Comparison of ENCODE assay signal across 14 cellular contexts in genomic region chr12:49518914-49519573, GRCh38. TPM values are rescaled to one million over a fixed set of nuclear protein-coding genes. Genes with fewer than 3 reads are reported as not detected.
A peak's percentile ranks its signal among the peaks of the same experiment; 100 is the strongest.
DNase-seq lines count a peak whose midpoint lies in the region; ATAC-seq and TF ChIP-seq lines count a peak whose summit lies in the region.
"Had no signal": no experiment of that assay in that cellular context is flagged by ENCODE, and none has a peak within 500 bp of the region (broad histone marks: within the 10 kb centered on the region; RNA-seq: fewer than 3 reads in every experiment).

No MANE protein-coding gene starts in this region.

- H3K4me1 Mint-ChIP-seq in stimulated activated naive CD8-positive, alpha-beta T cell treated with anti-CD3 and anti-CD28 coated beads, Interleukin-15, amount 100 ng/mL, for 72 hours: peaks cover 10% of the 10 kb centered on the region
- peaks cover 19% of the 10 kb centered on the region for H3K4me1 Mint-ChIP-seq in activated naive CD8-positive, alpha-beta T cell treated with anti-CD3 and anti-CD28 coated beads, Interleukin-2, amount 50 U/mL, for 24 hours

- intact Hi-C loops in left colon (cut with DNase I, micrococcal nuclease): loop anchor here in 1 of 2 donors (5.0 to 10.0 kb wide), 2 partner anchors 157 to 174 kb away; partner anchors contain the start of gene DNAJC22
- intact Hi-C loops in heart right ventricle (cut with DNase I): no loop called here
- intact Hi-C loops in thyroid gland (cut with DNase I): no loop called here

- no peak overlapping the region for H3K27ac Mint-ChIP-seq in stimulated activated naive CD8-positive, alpha-beta T cell treated with anti-CD3 and anti-CD28 coated beads, Interleukin-15, amount 100 ng/mL, for 72 hours
- H3K27ac Mint-ChIP-seq in activated naive CD8-positive, alpha-beta T cell treated with anti-CD3 and anti-CD28 coated beads, Interleukin-2, amount 50 U/mL, for 24 hours: no peak overlapping the region
- H3K27ac Mint-ChIP-seq: mesothelial cell of epicardium had no signal

- TF ChIP-seq CTCF in foreskin fibroblast (IDR thresholded peaks at IDR 0.05; ENCODE audit: low read depth, low read length) (no peak), heart right ventricle (IDR thresholded peaks at IDR 0.05) (no peak), thyroid gland (IDR thresholded peaks at IDR 0.05) (no peak)

- no peaks in the 10 kb centered on the region for H3K27me3 ChIP-seq in heart right ventricle
- no peaks in the 10 kb centered on the region for H3K27me3 ChIP-seq in thyroid gland

- peak; percentile 73 for ATAC-seq in stimulated activated naive CD8-positive, alpha-beta T cell treated with anti-CD3 and anti-CD28 coated beads, Interleukin-15, Interleukin-2, amounts not matched to agents 100 U/mL and 50 U/mL, for 24 hours
- no peak for ATAC-seq in stimulated activated naive CD8-positive, alpha-beta T cell treated with anti-CD3 and anti-CD28 coated beads, Interleukin-15, amount 100 ng/mL, for 72 hours
- peak; percentile 86 for ATAC-seq in activated naive CD8-positive, alpha-beta T cell treated with anti-CD3 and anti-CD28 coated beads, Interleukin-2, amount 50 U/mL, for 24 hours
- ATAC-seq in left colon (no peak), heart right ventricle (no peak)

- no peak for TF ChIP-seq POLR2A in thyroid gland (IDR thresholded peaks at IDR 0.05)

- H3K36me3 ChIP-seq in heart right ventricle (peaks cover 0 to 64% (median 0%) of the 10 kb centered on the region in 9 donors), thyroid gland (no peaks in the 10 kb centered on the region)

- DNase-seq in stimulated activated naive CD8-positive, alpha-beta T cell treated with anti-CD3 and anti-CD28 coated beads, Interleukin-15, Interleukin-2, amounts not matched to agents 100 U/mL and 50 U/mL, for 24 hours: no peak
- DNase-seq in stimulated activated naive CD8-positive, alpha-beta T cell treated with anti-CD3 and anti-CD28 coated beads, Interleukin-15, amount 100 ng/mL, for 72 hours: no peak
- no peak for DNase-seq in activated naive CD8-positive, alpha-beta T cell treated with anti-CD3 and anti-CD28 coated beads, Interleukin-2, amount 50 U/mL, for 24 hours
- peak; percentile 46 to 71 for DNase-seq in foreskin fibroblast
- no peak for DNase-seq in SKM-1 treated with dmso at 0.1 percent for 144 hours (lab: John Stamatoyannopoulos, UW; ENCODE audit: unreplicated experiment)
- DNase-seq in left colon: no peak
- no peak for DNase-seq in heart right ventricle
- DNase-seq in thyroid gland: no peak
- DNase-seq: AML-193, cortex of kidney, NCI-H1048, nucleus accumbens had no signal

- no peaks in the 10 kb centered on the region for H3K27me3 Mint-ChIP-seq in stimulated activated naive CD8-positive, alpha-beta T cell treated with anti-CD3 and anti-CD28 coated beads, Interleukin-15, amount 100 ng/mL, for 72 hours
- no peaks in the 10 kb centered on the region for H3K27me3 Mint-ChIP-seq in activated naive CD8-positive, alpha-beta T cell treated with anti-CD3 and anti-CD28 coated beads, Interleukin-2, amount 50 U/mL, for 24 hours

- no peaks in the 10 kb centered on the region for H3K9me3 Mint-ChIP-seq in stimulated activated naive CD8-positive, alpha-beta T cell treated with anti-CD3 and anti-CD28 coated beads, Interleukin-15, amount 100 ng/mL, for 72 hours
- no peaks in the 10 kb centered on the region for H3K9me3 Mint-ChIP-seq in activated naive CD8-positive, alpha-beta T cell treated with anti-CD3 and anti-CD28 coated beads, Interleukin-2, amount 50 U/mL, for 24 hours
- H3K9me3 Mint-ChIP-seq: mesothelial cell of epicardium had no signal

- H3K4me3 ChIP-seq in foreskin fibroblast (ENCODE audit: low read depth in 1 of 2, low read length in 2 of 2) (no peak overlapping the region), heart right ventricle (no peak overlapping the region), thyroid gland (replicated peaks in 1 of 3) (no peak overlapping the region)
- H3K4me3 ChIP-seq: thoracic aorta had no signal

- H3K36me3 Mint-ChIP-seq in activated naive CD8-positive, alpha-beta T cell treated with anti-CD3 and anti-CD28 coated beads, Interleukin-2, amount 50 U/mL, for 24 hours (ENCODE audit: low read depth): peaks cover 3% of the 10 kb centered on the region

- no peak overlapping the region for H3K4me3 Mint-ChIP-seq in stimulated activated naive CD8-positive, alpha-beta T cell treated with anti-CD3 and anti-CD28 coated beads, Interleukin-15, amount 100 ng/mL, for 72 hours
- peak overlapping the region; percentile 38 for H3K4me3 Mint-ChIP-seq in activated naive CD8-positive, alpha-beta T cell treated with anti-CD3 and anti-CD28 coated beads, Interleukin-2, amount 50 U/mL, for 24 hours
- H3K4me3 Mint-ChIP-seq: mesothelial cell of epicardium had no signal

- 87 to 88% methylated on average over 2 of the region's 2 CpGs for WGBS in heart right ventricle, 2 donors
- WGBS in thyroid gland, 2 donors: 83 to 87% methylated on average over 2 of the region's 2 CpGs

- H3K4me1 ChIP-seq in heart right ventricle: peaks cover 0 to under 1% (median 0%) of the 10 kb centered on the region in 9 donors
- peaks cover 12 to 23% of the 10 kb centered on the region in 2 donors for H3K4me1 ChIP-seq in thyroid gland

- H3K9me3 ChIP-seq in heart right ventricle: no peaks in the 10 kb centered on the region
- no peaks in the 10 kb centered on the region for H3K9me3 ChIP-seq in thyroid gland
- H3K9me3 ChIP-seq: thoracic aorta had no signal

- no peak overlapping the region for H3K27ac ChIP-seq in heart right ventricle
- no peak overlapping the region for H3K27ac ChIP-seq in thyroid gland
- H3K27ac ChIP-seq: thoracic aorta had no signal

RNA-seq across cellular contexts. Expression of gene KCNH3, which starts 19.8 kb away (rescaled TPM):
- total RNA-seq in left colon (under 1 TPM in 1 of 2 donors, not detected in 1; 0.14 TPM), heart right ventricle (1 to 10 TPM in 1 of 10 donors, under 1 TPM in 9; 0.16 to 1.2 (median 0.26) TPM), thyroid gland (1 to 10 TPM in 2 of 4 donors, under 1 TPM in 1, not detected in 1; 0.94 to 2.2 (median 2.1) TPM)
- 1 to 10 TPM in 1 of 2 donors, under 1 TPM in 1; 0.17 to 2.0 TPM for polyA plus RNA-seq in heart right ventricle

RNA-seq across cellular contexts. Expression of gene MCRS1, which starts 48.9 kb away (rescaled TPM):
- 10 to 100 TPM; 62.3 to 66.1 TPM for total RNA-seq in left colon
- total RNA-seq in heart right ventricle: 100 to 1,000 TPM in 1 of 10 donors, 10 to 100 TPM in 9; 72.6 to 118 (median 82.2) TPM
- polyA plus RNA-seq in heart right ventricle: 10 to 100 TPM; 73.3 to 94.7 TPM
- 100 to 1,000 TPM in 1 of 4 donors, 10 to 100 TPM in 3; 56.7 to 111 (median 69.2) TPM for total RNA-seq in thyroid gland

Comparison
In these comparisons a context has a peak if more than half of its experiments do, and no peak if none do; other contexts are left out.
1. ATAC-seq: peak in stimulated activated naive CD8-positive, alpha-beta T cell treated with anti-CD3 and anti-CD28 coated beads, Interleukin-15, Interleukin-2, amounts not matched to agents 100 U/mL and 50 U/mL, for 24 hours (single experiment) and activated naive CD8-positive, alpha-beta T cell treated with anti-CD3 and anti-CD28 coated beads, Interleukin-2, amount 50 U/mL, for 24 hours (single experiment); none in stimulated activated naive CD8-positive, alpha-beta T cell treated with anti-CD3 and anti-CD28 coated beads, Interleukin-15, amount 100 ng/mL, for 72 hours (single experiment), left colon (single experiment) and heart right ventricle (0 of 8).
2. DNase-seq: peak in foreskin fibroblast (2 of 2); none in stimulated activated naive CD8-positive, alpha-beta T cell treated with anti-CD3 and anti-CD28 coated beads, Interleukin-15, Interleukin-2, amounts not matched to agents 100 U/mL and 50 U/mL, for 24 hours (single experiment), stimulated activated naive CD8-positive, alpha-beta T cell treated with anti-CD3 and anti-CD28 coated beads, Interleukin-15, amount 100 ng/mL, for 72 hours (0 of 2), activated naive CD8-positive, alpha-beta T cell treated with anti-CD3 and anti-CD28 coated beads, Interleukin-2, amount 50 U/mL, for 24 hours (single experiment), SKM-1 treated with dmso at 0.1 percent for 144 hours (single experiment), left colon (0 of 2), heart right ventricle (0 of 2) and thyroid gland (0 of 2).